In the genomic region with DNA sequence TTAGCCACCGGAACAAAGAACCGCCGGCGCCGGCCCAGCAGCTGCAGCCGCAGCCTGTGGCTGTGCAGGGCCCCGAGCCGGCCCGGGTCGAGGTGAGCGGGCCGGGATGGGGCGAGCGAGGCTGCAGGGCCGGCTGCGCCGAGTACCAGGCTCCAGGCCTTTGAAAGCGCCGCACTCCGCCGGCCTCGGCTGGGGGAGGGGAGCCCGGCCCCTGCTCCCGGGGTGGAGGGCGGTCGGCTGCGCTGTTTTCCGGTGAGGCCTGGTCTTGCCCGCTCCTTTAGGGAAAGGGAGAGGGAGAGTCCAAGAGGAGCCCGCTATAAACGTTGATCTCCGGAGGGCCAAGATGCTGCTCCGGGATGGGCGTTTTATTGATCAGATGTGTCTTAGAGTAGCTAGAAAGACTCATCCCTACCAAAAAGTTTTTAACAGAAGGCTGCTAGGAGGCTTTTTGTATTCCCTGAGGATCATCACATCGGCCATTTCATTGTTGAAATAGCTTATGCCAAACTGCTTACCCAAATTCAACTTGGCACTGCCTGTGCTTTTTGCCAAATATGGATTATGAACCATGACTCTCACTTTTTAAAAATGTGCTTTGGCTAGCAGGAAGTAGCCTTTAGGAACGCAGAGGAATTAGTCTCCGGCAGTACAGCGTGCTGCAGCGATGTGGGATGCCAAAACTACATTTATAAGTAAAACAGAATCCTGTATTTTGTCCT, we compare ENCODE assay signal across 8 cellular contexts. TPM values are rescaled to one million over a fixed set of nuclear protein-coding genes. Genes with fewer than 3 reads are reported as not detected.
DNase-seq lines count a peak whose midpoint lies in the region; ATAC-seq and TF ChIP-seq lines count a peak whose summit lies in the region.

No MANE protein-coding gene starts in this region.

- H3K27ac ChIP-seq in SJCRH30: peak overlapping the region; percentile 75
- H3K27ac ChIP-seq in left ventricle myocardium inferior (replicated peaks): peak overlapping the region; percentile 98
- peak overlapping the region; percentile 95 for H3K27ac ChIP-seq in psoas muscle

- H3K4me1 ChIP-seq in SJCRH30 (peaks cover 24% of the 10 kb centered on the region), left ventricle myocardium inferior (peaks cover 60% of the 10 kb centered on the region), psoas muscle (peaks cover 30% of the 10 kb centered on the region)

- ATAC-seq in GM18909 (IDR thresholded peaks at IDR 0.05; ENCODE audit: poor library complexity, unreplicated experiment) (peak; percentile 28), HG03139 (IDR thresholded peaks at IDR 0.05; ENCODE audit: unreplicated experiment) (peak; percentile 25), psoas muscle (peak; percentile 51 to 59 (median 53))

- TF ChIP-seq CTCF in BJ (IDR thresholded peaks at IDR 0.05; ENCODE audit: insufficient read depth, low read depth, low read length): no peak
- TF ChIP-seq CTCF in left ventricle myocardium inferior (IDR thresholded peaks at IDR 0.05; ENCODE audit: borderline replicate concordance): no peak
- TF ChIP-seq CTCF in psoas muscle (IDR thresholded peaks at IDR 0.05): no peak

- CTCF ChIA-PET in BJ (lab: Yijun Ruan, JAX): interaction anchor here (0.6 to 1.0 kb wide), 2 partner anchors 50 to 880 kb away, joined by 3 read pairs; no protein-coding TSS in a partner anchor

- H3K4me3 ChIP-seq in BJ (ENCODE audit: low read depth, low read length) (peak overlapping the region; percentile 53), SJCRH30 (peak overlapping the region; percentile 95), left ventricle myocardium inferior (peak overlapping the region; percentile 89), psoas muscle (peak overlapping the region; percentile 92)

- WGBS in psoas muscle, 3 donors: 0 to 1% (median 0%) methylated on average over 37 to 39 of the region's 39 CpGs

- peaks cover 3% of the 10 kb centered on the region; the same call in 1 of the 2 replicates for H3K36me3 ChIP-seq in BJ (ENCODE audit: control insufficient read depth, insufficient read depth, low read length)
- peaks cover 23% of the 10 kb centered on the region for H3K36me3 ChIP-seq in SJCRH30
- peaks cover 5% of the 10 kb centered on the region for H3K36me3 ChIP-seq in left ventricle myocardium inferior
- H3K36me3 ChIP-seq in psoas muscle (ENCODE audit: insufficient read depth in 1 of 2, low read depth in 1 of 2): peaks cover 0 to 9% of the 10 kb centered on the region in 2 donors

- H3K27me3 ChIP-seq in BJ (ENCODE audit: control insufficient read depth, insufficient read depth, low read length): no peaks in the 10 kb centered on the region
- no peaks in the 10 kb centered on the region for H3K27me3 ChIP-seq in SJCRH30
- H3K27me3 ChIP-seq in left ventricle myocardium inferior (ENCODE audit: low read depth): no peaks in the 10 kb centered on the region
- H3K27me3 ChIP-seq in psoas muscle (ENCODE audit: insufficient read depth in 3 of 3, low read length in 2 of 3): no peaks in the 10 kb centered on the region

- intact Hi-C loops in left ventricle myocardium inferior (cut with micrococcal nuclease) (no loop called here), psoas muscle (cut with DNase I) (loop anchor here (5.0 kb wide), 2 partner anchors 39 to 151 kb away; a partner anchor contains a TSS)

- H3K9me3 ChIP-seq in SJCRH30 (replicated peaks) (no peaks in the 10 kb centered on the region), left ventricle myocardium inferior (replicated peaks) (no peaks in the 10 kb centered on the region), psoas muscle (no peaks in the 10 kb centered on the region)

- POLR2A ChIA-PET in BJ (lab: Charles Lee): interaction anchor here (1.1 kb wide), 1 partner anchor 51 kb away, joined by 5 read pairs; a partner anchor contains a TSS

- DNase-seq in BJ (ENCODE audit: low read depth): no peak
- DNase-seq in SJCRH30: peak; percentile 62 to 69
- peak; percentile 21 for DNase-seq in amniotic stem cell (lab: John Stamatoyannopoulos, UW)
- peak; percentile 59 for DNase-seq in left ventricle myocardium inferior
- DNase-seq in psoas muscle: peak; percentile 54 to 70
- DNase-seq in NCI-H2107 (lab: John Stamatoyannopoulos, UW): no peak

RNA-seq across cellular contexts. Expression of a gene that starts 0.7 kb away (rescaled TPM):
- polyA plus RNA-seq in BJ (2011; rRNA removed) (129 and 152 TPM in 2 replicates), psoas muscle (10 to 100 TPM; 16.5 to 61.0 (median 39.3) TPM)
- polyA minus RNA-seq in BJ (2011; rRNA and poly(A)+ RNA removed): 170 and 196 TPM in 2 replicates
- 151 and 163 TPM in 2 replicates for total RNA-seq in SJCRH30 (2014; rRNA removed; shearing (Covaris generic))
- total RNA-seq in left ventricle myocardium inferior (41.6 TPM), psoas muscle (10 to 100 TPM; 16.0 to 42.4 (median 27.5) TPM)

RNA-seq across cellular contexts. Expression of a gene that starts 50.4 kb away (rescaled TPM):
- polyA plus RNA-seq in BJ (2011; rRNA removed) (15.2 and 24.0 TPM in 2 replicates), psoas muscle (1 to 10 TPM; 2.1 to 3.2 (median 3.1) TPM)
- 9.5 and 10.2 TPM in 2 replicates for polyA minus RNA-seq in BJ (2011; rRNA and poly(A)+ RNA removed)
- total RNA-seq in SJCRH30 (2014; rRNA removed; shearing (Covaris generic)): 5.8 and 7.5 TPM in 2 replicates
- total RNA-seq in left ventricle myocardium inferior (6.8 TPM), psoas muscle (1 to 10 TPM; 4.0 to 8.6 (median 6.4) TPM)

Comparison
In these comparisons a context has a peak if more than half of its experiments do, and no peak if none do; other contexts are left out.
1. DNase-seq: peak in SJCRH30 (2 of 2), amniotic stem cell (single experiment), left ventricle myocardium inferior (single experiment) and psoas muscle (2 of 2); none in BJ (single experiment) and NCI-H2107 (single experiment).
2. Peak in every context shown above with its lines, with median percentiles within 50 percentile points of each other: H3K4me3 ChIP-seq, ATAC-seq and H3K27ac ChIP-seq.